In genomic region chr19:19592690-19593089, GRCh38 we compare ENCODE assay signal across 1 cellular context.
TF ChIP-seq lines count a peak whose summit lies in the region.

No MANE protein-coding gene starts in this region.

TF ChIP-seq in GM23338, 12 proteins besides CTCF, POLR2A, EP300 and RAD21 (continued from another document):
- TF ChIP-seq ETS1 (IDR thresholded peaks at IDR 0.05) (no peak), EZH2 (IDR thresholded peaks at IDR 0.05; ENCODE audit: low read depth, unreplicated experiment) (no peak), EZH2phosphoT487 (IDR thresholded peaks at IDR 0.05; ENCODE audit: unreplicated experiment) (no peak), REST (IDR thresholded peaks at IDR 0.05; ENCODE audit: unreplicated experiment) (no peak), NANOG (IDR thresholded peaks at IDR 0.05; ENCODE audit: borderline replicate concordance) (no peak), ZNF114 (CRISPR knock-in tag; IDR thresholded peaks at IDR 0.05) (no peak), JUNB (IDR thresholded peaks at IDR 0.05; ENCODE audit: unreplicated experiment) (no peak), POLR2AphosphoS5 (IDR thresholded peaks at IDR 0.05; ENCODE audit: low read depth) (no peak), ZNF331 (CRISPR knock-in tag; IDR thresholded peaks at IDR 0.05; ENCODE audit: low read depth) (no peak), ZNF462 (CRISPR knock-in tag; IDR thresholded peaks at IDR 0.05) (no peak)
